In the genomic region with DNA sequence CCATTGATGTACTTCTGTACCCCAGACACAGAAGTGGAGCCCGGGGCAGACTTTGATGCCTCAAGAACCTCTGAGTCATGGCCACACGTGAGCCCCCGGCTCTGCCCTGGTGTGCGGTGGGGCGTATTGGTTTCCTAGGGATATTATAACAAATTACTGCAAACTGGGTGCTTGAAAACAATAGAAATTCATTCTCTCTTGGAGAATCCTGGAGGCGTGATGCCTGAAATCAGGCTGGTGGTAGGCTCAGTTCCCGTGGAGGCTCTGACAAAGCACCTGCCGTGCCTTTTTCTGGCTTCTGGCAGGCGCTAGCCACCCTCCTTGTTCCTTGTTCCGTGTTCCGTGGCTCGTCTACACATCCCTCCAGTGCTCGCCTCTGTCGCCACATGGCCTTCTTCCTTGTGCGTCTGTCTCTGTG, we compare ENCODE assay signal across 11 cellular contexts. TPM values are rescaled to one million over a fixed set of nuclear protein-coding genes. Genes with fewer than 3 reads are reported as not detected.
DNase-seq lines count a peak whose midpoint lies in the region; ATAC-seq, FAIRE-seq and TF ChIP-seq lines count a peak whose summit lies in the region.
"Had no signal": no experiment of that assay in that cellular context is flagged by ENCODE, and none has a peak within 500 bp of the region (broad histone marks: within the 10 kb centered on the region; RNA-seq: fewer than 3 reads in every experiment).

No MANE protein-coding gene starts in this region.

- H2AFZ ChIP-seq in Karpas-422 (ENCODE audit: low read length): no peak overlapping the region
- no peak overlapping the region for H2AFZ ChIP-seq in K562 (ENCODE audit: low read depth, low read length)
- no peak overlapping the region for H2AFZ ChIP-seq in HepG2 (ENCODE audit: low read length)

- peaks cover 83% of the 10 kb centered on the region for H4K20me1 ChIP-seq in Karpas-422 (ENCODE audit: insufficient read depth, low read depth, low read length)
- H4K20me1 ChIP-seq in K562 (replicated peaks; ENCODE audit: control insufficient read depth, insufficient read depth, low read length): peaks cover 29% of the 10 kb centered on the region
- H4K20me1 ChIP-seq in HepG2 (ENCODE audit: insufficient read depth, low read length): peaks cover 4% of the 10 kb centered on the region

- BruUV-seq in K562 (replicated peaks; lab: Mats Ljungman, UMichigan) (no TSS peak), HepG2 (replicated peaks; lab: Mats Ljungman, UMichigan) (no TSS peak)

- POLR2A ChIA-PET in K562 (lab: Yijun Ruan, JAX) (no interaction called here), HepG2 (lab: Yijun Ruan, JAX) (interaction anchor here (0.7 kb wide), 1 partner anchor 23 kb away, joined by 3 read pairs; no protein-coding TSS in a partner anchor)

- no peak overlapping the region for H3K27ac Mint-ChIP-seq in activated naive CD4-positive, alpha-beta T cell treated with anti-CD3 and anti-CD28 coated beads for 36 hours
- H3K27ac Mint-ChIP-seq in activated naive CD8-positive, alpha-beta T cell treated with anti-CD3 and anti-CD28 coated beads, Interleukin-2, amount 50 U/mL, for 24 hours: no peak overlapping the region

- TF ChIP-seq EP300 in K562 (IDR thresholded peaks at IDR 0.05; ENCODE audit: low read length): no peak
- no peak for TF ChIP-seq EP300 in HepG2 (IDR thresholded peaks at IDR 0.05; ENCODE audit: low read depth in 2 of 2, low read length in 2 of 2)
- no peak for TF ChIP-seq EP300 in HepG2 (CRISPR knock-in tag; IDR thresholded peaks at IDR 0.05; ENCODE audit: borderline replicate concordance)
- no peak for TF ChIP-seq EP300 in stomach (IDR thresholded peaks at IDR 0.05)

- 0 out of 2 replicates have a peak overlapping the region, but pooled peaks have one; percentile 44 for H3K27ac ChIP-seq in Karpas-422 (ENCODE audit: low read length)
- H3K27ac ChIP-seq in K562 (ENCODE audit: extremely low read depth, low read depth, low read length): no peak overlapping the region
- H3K27ac ChIP-seq in HepG2 (ENCODE audit: extremely low read length, insufficient read depth, low read length): peak overlapping the region; percentile 82
- peak overlapping the region; percentile 35 to 86 (median 84) for H3K27ac ChIP-seq in stomach

- no peak for DNase-seq in Karpas-422
- no peak for DNase-seq in K562 (ENCODE audit: extremely low read depth in 1 of 4, low spot score in 3 of 4)
- DNase-seq in HepG2 (ENCODE audit: low spot score): peak; percentile 50
- peak; percentile 51 for DNase-seq in stomach
- no peak for DNase-seq in GM19238 (ENCODE audit: insufficient read length, low spot score)
- no peak for DNase-seq in activated naive CD4-positive, alpha-beta T cell treated with anti-CD3 and anti-CD28 coated beads for 36 hours
- DNase-seq in activated naive CD8-positive, alpha-beta T cell treated with anti-CD3 and anti-CD28 coated beads, Interleukin-2, amount 50 U/mL, for 24 hours: no peak
- no peak for DNase-seq in epidermal melanocyte (ENCODE audit: insufficient read length, low spot score)
- DNase-seq: activated T-cell treated with anti-CD3 and anti-CD28 coated beads, Interleukin-2, amount 50 U/mL, for 1 hour; NCI-H1417 treated with DMSO at 0.1 percent for 48 hours had no signal

- no peak overlapping the region for H3K4me2 ChIP-seq in Karpas-422 (ENCODE audit: low read depth, low read length, poor library complexity, severe bottlenecking)
- H3K4me2 ChIP-seq in K562 (ENCODE audit: insufficient read depth, low read length): no peak overlapping the region; the same call in 1 of the 2 replicates
- peak overlapping the region; percentile 72 for H3K4me2 ChIP-seq in HepG2 (ENCODE audit: low read depth, low read length)

- H3K36me3 ChIP-seq in Karpas-422 (ENCODE audit: insufficient read depth, low read length): peaks cover 17% of the 10 kb centered on the region; the same call in 1 of the 2 replicates
- H3K36me3 ChIP-seq in K562 (ENCODE audit: control insufficient read depth, insufficient read depth, low read length): no peaks in the 10 kb centered on the region
- peaks cover 3 to 21% of the 10 kb centered on the region in 2 experiments for H3K36me3 ChIP-seq in HepG2 (replicated peaks in 1 of 2; ENCODE audit: control insufficient read depth in 1 of 2, insufficient read depth in 2 of 2, low read length in 2 of 2)
- H3K36me3 ChIP-seq in stomach: no peaks in the 10 kb centered on the region

- H3K9me3 Mint-ChIP-seq in activated naive CD4-positive, alpha-beta T cell treated with anti-CD3 and anti-CD28 coated beads for 36 hours: no peaks in the 10 kb centered on the region
- H3K9me3 Mint-ChIP-seq in activated naive CD8-positive, alpha-beta T cell treated with anti-CD3 and anti-CD28 coated beads, Interleukin-2, amount 50 U/mL, for 24 hours: no peaks in the 10 kb centered on the region

- WGBS in K562 (ENCODE audit: insufficient coverage, low coverage, missing lambda C conversion rate): 72% methylated on average over 14 of the region's 15 CpGs
- 47% methylated on average over 15 of the region's 15 CpGs for WGBS in HepG2 (ENCODE audit: low lambda C conversion rate)
- WGBS in stomach, 5 donors: 53 to 74% (median 62%) methylated on average over 15 of the region's 15 CpGs

- H3K79me2 ChIP-seq in Karpas-422 (ENCODE audit: low read length) (peaks cover 100% of the 10 kb centered on the region), K562 (ENCODE audit: control insufficient read depth, insufficient read depth, low read length) (peaks cover 9% of the 10 kb centered on the region; the same call in 1 of the 3 replicates), HepG2 (ENCODE audit: insufficient read depth, low read length) (peaks cover 91% of the 10 kb centered on the region)

- no peak for TF ChIP-seq RAD21 in K562 (CRISPR knock-in tag; conservative IDR thresholded peaks at IDR 0.05 in 1 of 2, IDR thresholded peaks at IDR 0.05 in 1 of 2)
- TF ChIP-seq RAD21 in HepG2 (CRISPR knock-in tag; IDR thresholded peaks at IDR 0.05): no peak

- H3K9me3 ChIP-seq in Karpas-422 (ENCODE audit: low read length) (no peaks in the 10 kb centered on the region), K562 (replicated peaks; ENCODE audit: control insufficient read depth, insufficient read depth, low read depth, low read length) (no peaks in the 10 kb centered on the region), HepG2 (ENCODE audit: low read length) (no peaks in the 10 kb centered on the region), stomach (no peaks in the 10 kb centered on the region)

- H3K4me1 Mint-ChIP-seq in activated naive CD4-positive, alpha-beta T cell treated with anti-CD3 and anti-CD28 coated beads for 36 hours (ENCODE audit: low read depth): peaks cover 12% of the 10 kb centered on the region
- peaks cover 47% of the 10 kb centered on the region for H3K4me1 Mint-ChIP-seq in activated naive CD8-positive, alpha-beta T cell treated with anti-CD3 and anti-CD28 coated beads, Interleukin-2, amount 50 U/mL, for 24 hours

- TF ChIP-seq POLR2A in K562 (conservative IDR thresholded peaks at IDR 0.05): no peak
- no peak for TF ChIP-seq POLR2A in HepG2 (IDR thresholded peaks at IDR 0.05; ENCODE audit: insufficient read depth in 1 of 2, low read depth in 2 of 2, low read length in 2 of 2)
- no peak for TF ChIP-seq POLR2A in stomach (IDR thresholded peaks at IDR 0.05)

- no peaks in the 10 kb centered on the region for H3K36me3 Mint-ChIP-seq in activated naive CD4-positive, alpha-beta T cell treated with anti-CD3 and anti-CD28 coated beads for 36 hours (ENCODE audit: low read depth)
- no peaks in the 10 kb centered on the region for H3K36me3 Mint-ChIP-seq in activated naive CD8-positive, alpha-beta T cell treated with anti-CD3 and anti-CD28 coated beads, Interleukin-2, amount 50 U/mL, for 24 hours (ENCODE audit: low read depth)

- no peaks in the 10 kb centered on the region for H3K9me2 ChIP-seq in Karpas-422 (replicated peaks; ENCODE audit: insufficient read depth, low read length)

- TF ChIP-seq CTCF in K562 (IDR thresholded peaks at IDR 0.05 in 2 of 3, conservative IDR thresholded peaks at IDR 0.05 in 1 of 3; ENCODE audit: insufficient read depth in 2 of 3, low read depth in 1 of 3, low read length in 3 of 3) (no peak), HepG2 (CRISPR knock-in tag; IDR thresholded peaks at IDR 0.05) (no peak), stomach (IDR thresholded peaks at IDR 0.05) (no peak)

- H3K27me3 Mint-ChIP-seq in activated naive CD4-positive, alpha-beta T cell treated with anti-CD3 and anti-CD28 coated beads for 36 hours (ENCODE audit: low read depth): no peaks in the 10 kb centered on the region
- no peaks in the 10 kb centered on the region for H3K27me3 Mint-ChIP-seq in activated naive CD8-positive, alpha-beta T cell treated with anti-CD3 and anti-CD28 coated beads, Interleukin-2, amount 50 U/mL, for 24 hours

- FAIRE-seq in K562 (lab: Jason Lieb, UNC) (no peak), HepG2 (lab: Jason Lieb, UNC) (no peak)
- FAIRE-seq: endometrium had no signal

- intact Hi-C loops in K562 (cut with micrococcal nuclease): no loop called here
- intact Hi-C loops in HepG2 (cut with micrococcal nuclease; ENCODE audit: unreplicated experiment): loop anchor here (10.0 kb wide), 1 partner anchor 147 kb away; no protein-coding TSS in a partner anchor
- intact Hi-C loops in stomach (cut with DNase I; ENCODE audit: low total_unique reads): no loop called here
- intact Hi-C loops in activated naive CD4-positive, alpha-beta T cell treated with anti-CD3 and anti-CD28 coated beads for 36 hours (cut with micrococcal nuclease): no loop called here

- H3K4me1 ChIP-seq in Karpas-422 (ENCODE audit: low read length) (peaks cover 58% of the 10 kb centered on the region), K562 (replicated peaks in 1 of 2; ENCODE audit: control insufficient read depth in 2 of 2, insufficient read depth in 2 of 2, low read length in 2 of 2) (peaks cover 42 to 57% of the 10 kb centered on the region in 2 experiments), HepG2 (ENCODE audit: insufficient read depth, low read length) (peaks cover 98% of the 10 kb centered on the region), stomach (peaks cover 78 to 100% (median 90%) of the 10 kb centered on the region in 4 donors)

- no peak overlapping the region for H3K9ac ChIP-seq in Karpas-422 (ENCODE audit: low read length)
- H3K9ac ChIP-seq in K562 (ENCODE audit: insufficient read depth in 1 of 2, low read depth in 2 of 2, low read length in 2 of 2): peak overlapping the region in 1 of 2 experiments; percentile 73; a peak in 2 of 4 replicates
- peak overlapping the region; percentile 47 for H3K9ac ChIP-seq in HepG2 (ENCODE audit: insufficient read depth, low read depth, low read length)

- no peaks in the 10 kb centered on the region for H3K27me3 ChIP-seq in Karpas-422 (ENCODE audit: low read length)
- no peaks in the 10 kb centered on the region for H3K27me3 ChIP-seq in K562 (ENCODE audit: control insufficient read depth in 2 of 2, insufficient read depth in 2 of 2, low read length in 2 of 2)
- no peaks in the 10 kb centered on the region for H3K27me3 ChIP-seq in HepG2 (ENCODE audit: control insufficient read depth in 1 of 2, insufficient read depth in 2 of 2, low read length in 2 of 2)
- H3K27me3 ChIP-seq in stomach: no peaks in the 10 kb centered on the region

- H3K4me3 Mint-ChIP-seq in activated naive CD4-positive, alpha-beta T cell treated with anti-CD3 and anti-CD28 coated beads for 36 hours: no peak overlapping the region
- no peak overlapping the region for H3K4me3 Mint-ChIP-seq in activated naive CD8-positive, alpha-beta T cell treated with anti-CD3 and anti-CD28 coated beads, Interleukin-2, amount 50 U/mL, for 24 hours

- H3K9me1 ChIP-seq in K562 (ENCODE audit: control insufficient read depth, insufficient read depth, low read length): no peaks in the 10 kb centered on the region

- in situ Hi-C loops in K562 (cut with MboI) (no loop called here), HepG2 (cut with HindIII; ENCODE audit: extremely low pct_ligation_motif_present, low pct_unique_long_range_greater_than_20kb) (no loop called here)

- CTCF ChIA-PET in K562 (lab: Yijun Ruan, JAX; ENCODE audit: low intra/inter-chr PET ratio) (no interaction called here), HepG2 (lab: Yijun Ruan, JAX; ENCODE audit: low intra/inter-chr PET ratio, low total read pairs) (no interaction called here)
- CTCF ChIA-PET in activated naive CD4-positive, alpha-beta T cell treated with anti-CD3 and anti-CD28 coated beads for 36 hours (lab: Charles Lee): no interaction called here

- ATAC-seq in K562 (no peak), HepG2 (0 out of 3 replicates have a peak, but pooled peaks have one; percentile 12)
- no peak for ATAC-seq in activated naive CD8-positive, alpha-beta T cell treated with anti-CD3 and anti-CD28 coated beads, Interleukin-2, amount 50 U/mL, for 24 hours

- no peak overlapping the region for H3K4me3 ChIP-seq in Karpas-422 (ENCODE audit: low read length)
- no peak overlapping the region for H3K4me3 ChIP-seq in K562
- H3K4me3 ChIP-seq in HepG2 (replicated peaks in 1 of 3; ENCODE audit: insufficient read depth in 1 of 3, low read depth in 2 of 3, low read length in 3 of 3): peak overlapping the region in 2 of 3 experiments; percentile 26 to 46; a peak in 3 of 6 replicates
- H3K4me3 ChIP-seq in stomach: no peak overlapping the region

RNA-seq across cellular contexts. Expression of a gene that starts 24.2 kb away (rescaled TPM):
- total RNA-seq in Karpas-422 (2014; rRNA removed; shearing (Covaris generic); ENCODE audit: low replicate concordance): 77.9 and 93.3 TPM in 2 replicates
- total RNA-seq in K562 (2011; cell fraction: chromatin; rRNA removed; ENCODE audit: low replicate concordance): 11.0 and 26.4 TPM in 2 replicates
- total RNA-seq in K562 (2011; cell fraction: nucleolus; rRNA removed): 6.4 and 7.7 TPM in 2 replicates
- 8.4 and 9.9 TPM in 2 replicates for total RNA-seq in K562 (2011; cell fraction: nucleoplasm; rRNA removed)
- 8.0 and 11.4 TPM in 2 replicates for total RNA-seq in K562 (2014; rRNA removed)
- 6.1 and 6.9 TPM in 2 replicates for total RNA-seq in K562 (2014; rRNA removed; fragmentation: Illumina TruSeq; extraction: Trizol)
- 7.9 and 8.4 TPM in 2 replicates for total RNA-seq in K562 (2015; rRNA removed; fragmentation: Illumina TruSeq; extraction: Trizol)
- total RNA-seq in K562 (2021): 19.0 and 19.7 TPM in 2 replicates
- 12.1 and 27.8 TPM in 2 replicates for polyA plus RNA-seq in K562 (2011; rRNA removed)
- 20.4 and 25.6 TPM in 2 replicates for polyA plus RNA-seq in K562 (2011; cell fraction: cytosol; rRNA removed)
- polyA plus RNA-seq in K562 (2011; cell fraction: nucleus; rRNA removed): 13.6 and 24.6 TPM in 2 replicates
- 8.5 and 12.5 TPM in 2 replicates for polyA plus RNA-seq in K562 (2012)
- 12.5 and 12.9 TPM in 2 replicates for polyA plus RNA-seq in K562 (2014; fragmentation: Illumina TruSeq; extraction: Trizol)
- 1 to 10 TPM; 3.1 to 3.5 TPM for polyA plus RNA-seq in K562 (2014; fragmentation: Nextera tagmentation; extraction: Ambion mirVana)
- 9.5 and 13.1 TPM in 2 replicates for polyA plus RNA-seq in K562 (2014; rRNA removed)
- 24.9 and 49.3 TPM in 2 replicates for polyA minus RNA-seq in K562 (2011; rRNA and poly(A)+ RNA removed)
- 10.0 and 18.9 TPM in 2 replicates for polyA minus RNA-seq in K562 (2011; cell fraction: cytosol; rRNA and poly(A)+ RNA removed)
- 4.8 and 27.3 TPM in 2 replicates for polyA minus RNA-seq in K562 (2011; cell fraction: nucleus; rRNA and poly(A)+ RNA removed)
- 30.4 and 44.7 TPM in 2 replicates for total RNA-seq in HepG2 (2016; rRNA removed; fragmentation: Illumina TruSeq; extraction: Trizol)
- total RNA-seq in HepG2 (2016; cell fraction: cytosol; rRNA removed; fragmentation: Illumina TruSeq; extraction: Trizol; ENCODE audit: low read depth): 24.6 and 26.3 TPM in 2 replicates
- 33.2 and 37.5 TPM in 2 replicates for total RNA-seq in HepG2 (2016; cell fraction: insoluble cytoplasmic fraction; rRNA removed; fragmentation: Illumina TruSeq; extraction: Trizol)
- 49.4 and 52.7 TPM in 2 replicates for total RNA-seq in HepG2 (2016; cell fraction: membrane; rRNA removed; fragmentation: Illumina TruSeq; extraction: Trizol)
- 18.1 and 19.8 TPM in 2 replicates for total RNA-seq in HepG2 (2016; cell fraction: nucleus; rRNA removed; fragmentation: Illumina TruSeq; extraction: Trizol)
- 119 and 127 TPM in 2 replicates for polyA plus RNA-seq in HepG2 (2011; rRNA removed)
- polyA plus RNA-seq in HepG2 (2011; cell fraction: cytosol; rRNA removed): 131 and 138 TPM in 2 replicates
- polyA plus RNA-seq in HepG2 (2011; cell fraction: nucleus; rRNA removed): 94.1 and 101 TPM in 2 replicates
- 75.9 and 86.0 TPM in 2 replicates for polyA plus RNA-seq in HepG2 (2012)
- 55.6 and 62.7 TPM in 2 replicates for polyA plus RNA-seq in HepG2 (2016; cell fraction: cytosol; fragmentation: Illumina TruSeq; extraction: Trizol; ENCODE audit: low read depth)
- 71.0 and 74.4 TPM in 2 replicates for polyA plus RNA-seq in HepG2 (2016; cell fraction: insoluble cytoplasmic fraction; fragmentation: Illumina TruSeq; extraction: Trizol; ENCODE audit: low read depth)
- 68.1 and 79.5 TPM in 2 replicates for polyA plus RNA-seq in HepG2 (2016; cell fraction: membrane; fragmentation: Illumina TruSeq; extraction: Trizol; ENCODE audit: low read depth)
- 41.9 and 42.8 TPM in 2 replicates for polyA plus RNA-seq in HepG2 (2016; cell fraction: nucleus; fragmentation: Illumina TruSeq; extraction: Trizol; ENCODE audit: insufficient read depth, low read depth)
- polyA minus RNA-seq in HepG2 (2011; rRNA and poly(A)+ RNA removed; ENCODE audit: low replicate concordance): 13.4 and 281 TPM in 2 replicates
- polyA minus RNA-seq in HepG2 (2011; cell fraction: cytosol; rRNA and poly(A)+ RNA removed): 74.6 and 87.4 TPM in 2 replicates
- polyA minus RNA-seq in HepG2 (2011; cell fraction: nucleus; rRNA and poly(A)+ RNA removed): 49.3 and 50.8 TPM in 2 replicates
- 10 to 100 TPM; 24.5 to 76.8 (median 35.6) TPM for total RNA-seq in stomach
- polyA plus RNA-seq in stomach: 10 to 100 TPM in 2 of 3 donors, 1 to 10 TPM in 1; 6.0 to 18.9 (median 18.3) TPM
- total RNA-seq in activated naive CD4-positive, alpha-beta T cell treated with anti-CD3 and anti-CD28 coated beads for 36 hours: 1 to 10 TPM in 1 of 2 experiments, under 1 TPM in 1; 0.89 to 1.5 TPM

Comparison
In these comparisons a context has a peak if more than half of its experiments do, and no peak if none do; other contexts are left out.
1. DNase-seq: peak in HepG2 (single experiment) and stomach (single experiment); none in Karpas-422 (single experiment), K562 (0 of 4), GM19238 (single experiment), activated naive CD4-positive, alpha-beta T cell treated with anti-CD3 and anti-CD28 coated beads for 36 hours (single experiment), activated naive CD8-positive, alpha-beta T cell treated with anti-CD3 and anti-CD28 coated beads, Interleukin-2, amount 50 U/mL, for 24 hours (single experiment) and epidermal melanocyte (single experiment).
2. H3K4me3 ChIP-seq: peak in HepG2 (2 of 3); none in Karpas-422 (single experiment), K562 (single experiment) and stomach (0 of 4).